15 cellular contexts compared by ENCODE assay signal in the genomic region with DNA sequence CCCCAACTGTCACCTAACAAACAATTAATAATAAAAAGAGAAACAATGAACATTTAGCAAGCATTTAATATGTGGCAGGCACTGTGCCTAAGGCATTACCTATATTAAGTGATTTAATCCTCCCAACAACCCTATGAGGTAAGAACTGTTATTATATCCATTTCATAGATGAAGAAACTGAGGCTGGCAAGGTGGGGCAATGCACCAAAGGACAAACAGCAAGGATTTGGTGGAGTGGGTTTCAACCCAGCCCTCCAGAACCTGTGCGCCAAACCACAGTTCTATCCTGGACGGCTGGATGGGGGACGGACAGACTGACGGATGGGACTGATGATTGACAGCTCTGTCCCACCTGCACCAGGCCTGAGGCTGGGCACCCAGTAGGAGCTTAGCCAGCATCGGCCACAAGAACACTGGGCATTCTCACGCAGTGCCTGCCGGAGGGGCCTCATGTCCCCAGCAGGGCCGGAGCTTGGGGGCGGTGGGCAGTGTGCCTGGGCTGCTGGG. TPM values are rescaled to one million over a fixed set of nuclear protein-coding genes. Genes with fewer than 3 reads are reported as not detected.
DNase-seq lines count a peak whose midpoint lies in the region; ATAC-seq lines count a peak whose summit lies in the region.
"Had no signal": no experiment of that assay in that cellular context is flagged by ENCODE, and none has a peak within 500 bp of the region (broad histone marks: within the 10 kb centered on the region; RNA-seq: fewer than 3 reads in every experiment).

No MANE protein-coding gene starts in this region.

- H3K4me1 ChIP-seq in BLaER1, result peaks cover 71% of the 10 kb centered on the region
- peaks cover 37% of the 10 kb centered on the region for H3K4me1 ChIP-seq in CD8-positive, alpha-beta memory T cell (ENCODE audit: insufficient read depth, low read length)
- peaks cover 32% of the 10 kb centered on the region for H3K4me1 ChIP-seq in mesodermal cell (ENCODE audit: control insufficient read depth, insufficient read depth, low read length, poor library complexity, severe bottlenecking)

- no peaks in the 10 kb centered on the region for H3K9me3 Mint-ChIP-seq in CD8-positive, alpha-beta memory T cell
- no peaks in the 10 kb centered on the region for H3K9me3 Mint-ChIP-seq in activated naive CD8-positive, alpha-beta T cell treated with anti-CD3 and anti-CD28 coated beads, Interleukin-2, amount 50 U/mL, for 24 hours

- H3K27ac ChIP-seq in BLaER1 (no peak overlapping the region), mesodermal cell (ENCODE audit: low read depth, low read length, severe bottlenecking) (peak overlapping the region; percentile 41)
- H3K27ac ChIP-seq in CD8-positive, alpha-beta memory T cell (ENCODE audit: low read depth, low read length), result no peak overlapping the region
- H3K27ac ChIP-seq: right atrium auricular region had no signal

- H3K9me3 ChIP-seq in BLaER1, result no peaks in the 10 kb centered on the region
- H3K9me3 ChIP-seq in CD8-positive, alpha-beta memory T cell (ENCODE audit: low read length), result no peaks in the 10 kb centered on the region
- H3K9me3 ChIP-seq in mesodermal cell (ENCODE audit: control insufficient read depth, low read length), result no peaks in the 10 kb centered on the region
- H3K9me3 ChIP-seq: right atrium auricular region, testis had no signal

- H3K4me2 ChIP-seq in BLaER1, result peak overlapping the region; percentile 79

- peak overlapping the region in 4 of 7 donors; percentile 54 to 71 (median 65) for H3K4me3 Mint-ChIP-seq in CD8-positive, alpha-beta memory T cell
- H3K4me3 Mint-ChIP-seq in activated naive CD8-positive, alpha-beta T cell treated with anti-CD3 and anti-CD28 coated beads, Interleukin-2, amount 50 U/mL, for 24 hours, result peak overlapping the region; percentile 38

- peaks cover 42 to 77% (median 59%) of the 10 kb centered on the region in 3 donors for H3K4me1 Mint-ChIP-seq in CD8-positive, alpha-beta memory T cell
- H3K4me1 Mint-ChIP-seq in activated naive CD8-positive, alpha-beta T cell treated with anti-CD3 and anti-CD28 coated beads, Interleukin-2, amount 50 U/mL, for 24 hours, result peaks cover 38% of the 10 kb centered on the region

- H3K36me3 Mint-ChIP-seq in CD8-positive, alpha-beta memory T cell, result peaks cover 0 to 23% (median 3%) of the 10 kb centered on the region in 3 donors
- H3K36me3 Mint-ChIP-seq in activated naive CD8-positive, alpha-beta T cell treated with anti-CD3 and anti-CD28 coated beads, Interleukin-2, amount 50 U/mL, for 24 hours (ENCODE audit: low read depth), result no peaks in the 10 kb centered on the region

- H3K27ac Mint-ChIP-seq in CD8-positive, alpha-beta memory T cell, result peak overlapping the region; percentile 7 to 96 (median 74)
- H3K27ac Mint-ChIP-seq in activated naive CD8-positive, alpha-beta T cell treated with anti-CD3 and anti-CD28 coated beads, Interleukin-2, amount 50 U/mL, for 24 hours, result peak overlapping the region; percentile 76

- WGBS in mesodermal cell (ENCODE audit: insufficient coverage in 2 of 2), 2 experiments, result 65 to 70% methylated on average over 7 of the region's 9 CpGs

- H4K20me1 ChIP-seq in BLaER1, result peaks cover 90% of the 10 kb centered on the region

- ATAC-seq in activated naive CD8-positive, alpha-beta T cell treated with anti-CD3 and anti-CD28 coated beads, Interleukin-2, amount 50 U/mL, for 24 hours, result no peak
- ATAC-seq in HG03039 (IDR thresholded peaks at IDR 0.05; ENCODE audit: unreplicated experiment) (no peak), GM19397 (IDR thresholded peaks at IDR 0.05; ENCODE audit: unreplicated experiment) (no peak)

- H3K4me3 ChIP-seq in BLaER1 (no peak overlapping the region), mesodermal cell (ENCODE audit: extremely low read depth, insufficient read depth, low read length, poor library complexity, severe bottlenecking) (no peak overlapping the region)
- no peak overlapping the region for H3K4me3 ChIP-seq in CD8-positive, alpha-beta memory T cell (ENCODE audit: low read length)
- H3K4me3 ChIP-seq: lung, right atrium auricular region, testis had no signal

- no peaks in the 10 kb centered on the region for H3K27me3 ChIP-seq in BLaER1
- H3K27me3 ChIP-seq in CD8-positive, alpha-beta memory T cell (ENCODE audit: insufficient read depth, low read length, poor library complexity, severe bottlenecking), result no peaks in the 10 kb centered on the region
- H3K27me3 ChIP-seq: right atrium auricular region, testis had no signal

- H3K36me3 ChIP-seq in BLaER1, result 0 out of 2 replicates have a peak, but pooled peaks cover 6% of the 10 kb centered on the region
- H3K36me3 ChIP-seq in CD8-positive, alpha-beta memory T cell (ENCODE audit: insufficient read depth, low read length), result no peaks in the 10 kb centered on the region
- no peaks in the 10 kb centered on the region for H3K36me3 ChIP-seq in mesodermal cell (ENCODE audit: control insufficient read depth, insufficient read depth, low read length)
- H3K36me3 ChIP-seq: right atrium auricular region had no signal

- no peak for DNase-seq in CD8-positive, alpha-beta memory T cell
- DNase-seq in activated naive CD8-positive, alpha-beta T cell treated with anti-CD3 and anti-CD28 coated beads, Interleukin-2, amount 50 U/mL, for 24 hours, result no peak
- DNase-seq in NCI-H1694 (lab: John Stamatoyannopoulos, UW) (no peak), NCI-H1694 treated with DMSO at 0.1 percent for 48 hours (lab: John Stamatoyannopoulos, UW) (no peak)
- DNase-seq: activated CD4-positive, alpha-beta T cell treated with anti-CD3 and anti-CD28 coated beads, Interleukin-2, amount 50 U/mL, for 1 hour; AML-193; central memory CD4-positive, alpha-beta T cell; KG1 had no signal

- H3K27me3 Mint-ChIP-seq in CD8-positive, alpha-beta memory T cell, result no peaks in the 10 kb centered on the region
- no peaks in the 10 kb centered on the region for H3K27me3 Mint-ChIP-seq in activated naive CD8-positive, alpha-beta T cell treated with anti-CD3 and anti-CD28 coated beads, Interleukin-2, amount 50 U/mL, for 24 hours

- POLR2A ChIA-PET in CD8-positive, alpha-beta memory T cell (lab: Charles Lee), result no interaction called here

- peak overlapping the region; percentile 27; the same call in 1 of the 2 replicates for H3K9ac ChIP-seq in BLaER1

- CTCF ChIA-PET in CD8-positive, alpha-beta memory T cell (lab: Charles Lee), result interaction anchor here (0.8 kb wide), 1 partner anchor 22 kb away, joined by 3 read pairs; no protein-coding TSS in a partner anchor

RNA-seq across cellular contexts. Expression of gene NOL4L, which starts 24.6 kb away (rescaled TPM):
- 10 to 100 TPM; 15.8 to 19.8 TPM for total RNA-seq in CD8-positive, alpha-beta memory T cell
- 15.4 TPM for polyA plus RNA-seq in CD8-positive, alpha-beta memory T cell
- 74.9 TPM for polyA plus RNA-seq in mesodermal cell (2013, experiment 1 of 2)
- 55.6 TPM for polyA plus RNA-seq in mesodermal cell (2013, experiment 2 of 2)
